ENCODE assay signal across 23 cellular contexts in the genomic region with DNA sequence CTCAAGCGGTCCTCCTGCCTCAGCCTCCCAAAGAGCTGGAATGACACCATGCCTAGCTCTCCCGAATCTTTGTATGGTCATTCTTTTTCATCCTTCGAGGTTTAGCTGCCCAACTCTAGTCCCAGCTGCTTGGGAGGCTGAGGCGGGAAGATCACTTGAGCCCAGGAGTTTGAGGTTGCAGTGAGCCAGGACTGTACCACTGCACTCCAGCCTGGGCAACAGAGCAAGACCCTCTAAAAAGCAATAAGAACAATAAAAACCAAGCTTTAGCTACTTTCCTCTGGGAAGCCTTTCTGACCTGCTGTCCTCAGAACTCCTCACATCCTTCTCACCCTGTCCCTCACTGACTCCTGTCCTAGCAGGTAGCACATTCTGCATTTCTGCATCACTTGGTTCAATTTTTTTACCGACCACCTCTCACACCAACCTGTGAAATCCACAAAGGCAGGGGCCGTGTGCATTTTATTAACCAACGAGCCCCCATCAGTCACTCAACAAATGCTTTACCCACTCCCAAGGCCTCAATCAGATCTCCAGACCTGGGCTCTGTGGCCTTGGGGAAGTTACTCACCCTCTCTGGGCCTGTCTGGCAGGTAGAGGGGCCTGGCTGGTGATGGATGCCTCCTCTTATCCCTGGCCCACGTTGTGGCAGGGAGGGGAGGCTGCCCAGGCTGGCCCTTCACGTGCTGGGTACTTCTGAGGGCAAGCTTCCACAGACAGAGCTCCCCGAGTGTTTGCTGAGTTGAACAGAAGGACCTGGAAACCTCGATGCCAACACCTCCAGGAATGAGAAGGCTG. TPM values are rescaled to one million over a fixed set of nuclear protein-coding genes. Genes with fewer than 3 reads are reported as not detected.
DNase-seq lines count a peak whose midpoint lies in the region; ATAC-seq and TF ChIP-seq lines count a peak whose summit lies in the region.
"Had no signal": no experiment of that assay in that cellular context is flagged by ENCODE, and none has a peak within 500 bp of the region (broad histone marks: within the 10 kb centered on the region; RNA-seq: fewer than 3 reads in every experiment).

No MANE protein-coding gene starts in this region.

- peak overlapping the region; percentile 3 for H3K9ac ChIP-seq in mammary epithelial cell (ENCODE audit: insufficient read depth, low read length)

- H3K27me3 ChIP-seq in Caco-2 (replicated peaks; ENCODE audit: control insufficient read depth, insufficient read depth, low read length): no peaks in the 10 kb centered on the region
- no peaks in the 10 kb centered on the region for H3K27me3 ChIP-seq in mammary epithelial cell (ENCODE audit: insufficient read depth, low read length)
- H3K27me3 ChIP-seq in lower lobe of right lung (ENCODE audit: low read depth): no peaks in the 10 kb centered on the region
- H3K27me3 ChIP-seq in sigmoid colon: no peaks in the 10 kb centered on the region
- H3K27me3 ChIP-seq in CD8-positive, alpha-beta T cell (ENCODE audit: insufficient read depth, low read length): no peaks in the 10 kb centered on the region
- no peaks in the 10 kb centered on the region for H3K27me3 ChIP-seq in A673 (replicated peaks; ENCODE audit: insufficient read depth, low read depth, low read length, poor library complexity)
- H3K27me3 ChIP-seq: BE2C, tibial artery had no signal

- 58% methylated on average over 11 of the region's 11 CpGs for WGBS in mammary epithelial cell (ENCODE audit: low coverage, missing lambda C conversion rate)
- 85 to 86% methylated on average over 11 of the region's 11 CpGs for WGBS in sigmoid colon, 2 donors

- POLR2A ChIA-PET in Caco-2 (lab: Charles Lee) (interaction anchor here (2.0 kb wide), 1 partner anchor 13 kb away, joined by 7 read pairs; no protein-coding TSS in a partner anchor), A673 (lab: Charles Lee; ENCODE audit: low non-redundant PET) (no interaction called here)
- POLR2A ChIA-PET in CD8-positive, alpha-beta T cell (lab: Charles Lee): no interaction called here

- no peak overlapping the region for H3K4me3 ChIP-seq in Caco-2 (ENCODE audit: low read depth, low read length)
- H3K4me3 ChIP-seq in mammary epithelial cell (replicated peaks in 1 of 3; ENCODE audit: insufficient read depth in 1 of 3, low read depth in 2 of 3, low read length in 3 of 3): no peak overlapping the region
- no peak overlapping the region for H3K4me3 ChIP-seq in lower lobe of right lung
- H3K4me3 ChIP-seq in sigmoid colon: no peak overlapping the region
- H3K4me3 ChIP-seq in CD8-positive, alpha-beta T cell (ENCODE audit: low read depth, low read length): no peak overlapping the region
- no peak overlapping the region for H3K4me3 ChIP-seq in A673 (ENCODE audit: low read depth, low read length, poor library complexity, severe bottlenecking)
- H3K4me3 ChIP-seq: tibial artery had no signal

- no peaks in the 10 kb centered on the region for H4K20me1 ChIP-seq in mammary epithelial cell (ENCODE audit: insufficient read depth, low read length)

- peaks cover 21% of the 10 kb centered on the region for H3K4me1 Mint-ChIP-seq in Caco-2 (ENCODE audit: low read depth, unreplicated experiment)
- H3K4me1 Mint-ChIP-seq in CD8-positive, alpha-beta T cell (ENCODE audit: low read depth): peaks cover 5% of the 10 kb centered on the region

- TF ChIP-seq EP300 in sigmoid colon (IDR thresholded peaks at IDR 0.05): no peak

- no peaks in the 10 kb centered on the region for H3K9me3 ChIP-seq in Caco-2
- H3K9me3 ChIP-seq in mammary epithelial cell (replicated peaks; ENCODE audit: insufficient read depth, low read length): no peaks in the 10 kb centered on the region
- H3K9me3 ChIP-seq in lower lobe of right lung: no peaks in the 10 kb centered on the region
- no peaks in the 10 kb centered on the region for H3K9me3 ChIP-seq in sigmoid colon
- no peaks in the 10 kb centered on the region for H3K9me3 ChIP-seq in CD8-positive, alpha-beta T cell (ENCODE audit: low read length)
- no peaks in the 10 kb centered on the region for H3K9me3 ChIP-seq in A673 (ENCODE audit: low read depth, low read length, poor library complexity, severe bottlenecking)
- H3K9me3 ChIP-seq: BE2C, tibial artery had no signal

- no peak overlapping the region for H3K4me3 Mint-ChIP-seq in Caco-2 (ENCODE audit: unreplicated experiment)
- H3K4me3 Mint-ChIP-seq in CD8-positive, alpha-beta T cell: no peak overlapping the region
- H3K4me3 Mint-ChIP-seq: activated naive CD8-positive, alpha-beta T cell treated with anti-CD3 and anti-CD28 coated beads for 36 hours; activated T-cell treated with anti-CD3 and anti-CD28 coated beads, Interleukin-2, amount 50 U/mL, for 72 hours; neural crest cell had no signal

- H3K79me2 ChIP-seq in mammary epithelial cell (ENCODE audit: insufficient read depth, low read length): no peaks in the 10 kb centered on the region

- H3K27ac ChIP-seq in mammary epithelial cell (ENCODE audit: insufficient read depth, low read depth, low read length): peak overlapping the region; percentile 20
- H3K27ac ChIP-seq in lower lobe of right lung: peak overlapping the region; percentile 46
- peak overlapping the region in 3 of 4 donors; percentile 84 to 87 (median 87) for H3K27ac ChIP-seq in sigmoid colon
- no peak overlapping the region for H3K27ac ChIP-seq in CD8-positive, alpha-beta T cell (ENCODE audit: low read depth, low read length)
- no peak overlapping the region for H3K27ac ChIP-seq in A673 (ENCODE audit: low read depth, low read length, poor library complexity, severe bottlenecking)
- H3K27ac ChIP-seq: tibial artery had no signal

- H3K27me3 Mint-ChIP-seq in Caco-2 (ENCODE audit: insufficient read depth, unreplicated experiment): no peaks in the 10 kb centered on the region
- H3K27me3 Mint-ChIP-seq in CD8-positive, alpha-beta T cell (ENCODE audit: low read depth): no peaks in the 10 kb centered on the region
- H3K27me3 Mint-ChIP-seq: activated naive CD8-positive, alpha-beta T cell treated with anti-CD3 and anti-CD28 coated beads for 36 hours had no signal

- H3K4me1 ChIP-seq in Caco-2: peaks cover 8% of the 10 kb centered on the region
- H3K4me1 ChIP-seq in mammary epithelial cell (ENCODE audit: insufficient read depth, low read length): peaks cover 30% of the 10 kb centered on the region
- H3K4me1 ChIP-seq in lower lobe of right lung: peaks cover 14% of the 10 kb centered on the region
- H3K4me1 ChIP-seq in sigmoid colon: peaks cover 0 to 79% (median 67%) of the 10 kb centered on the region in 4 donors
- peaks cover 5% of the 10 kb centered on the region for H3K4me1 ChIP-seq in CD8-positive, alpha-beta T cell (ENCODE audit: insufficient read depth, low read length)
- H3K4me1 ChIP-seq in A673 (ENCODE audit: insufficient read depth, low read length, poor library complexity, severe bottlenecking): no peaks in the 10 kb centered on the region

- no peaks in the 10 kb centered on the region for H3K36me3 ChIP-seq in Caco-2 (ENCODE audit: control insufficient read depth, insufficient read depth, low read length)
- no peaks in the 10 kb centered on the region for H3K36me3 ChIP-seq in mammary epithelial cell (ENCODE audit: insufficient read depth, low read length)
- no peaks in the 10 kb centered on the region for H3K36me3 ChIP-seq in lower lobe of right lung
- no peaks in the 10 kb centered on the region for H3K36me3 ChIP-seq in sigmoid colon
- H3K36me3 ChIP-seq in CD8-positive, alpha-beta T cell (ENCODE audit: insufficient read depth, low read length): no peaks in the 10 kb centered on the region
- H3K36me3 ChIP-seq in A673 (ENCODE audit: insufficient read depth, low read length, poor library complexity, severe bottlenecking): no peaks in the 10 kb centered on the region
- H3K36me3 ChIP-seq: BE2C, tibial artery had no signal

- BruUV-seq in Caco-2 (replicated peaks; lab: Mats Ljungman, UMichigan) (no TSS peak), mammary epithelial cell (replicated peaks; lab: Mats Ljungman, UMichigan) (no TSS peak), A673 (replicated peaks; lab: Mats Ljungman, UMichigan) (no TSS peak)

- intact Hi-C loops in Caco-2 (cut with micrococcal nuclease; ENCODE audit: unreplicated experiment): no loop called here
- intact Hi-C loops in mammary epithelial cell (cut with micrococcal nuclease): no loop called here
- intact Hi-C loops in lower lobe of right lung (cut with DNase I): no loop called here
- intact Hi-C loops in sigmoid colon (cut with DNase I): no loop called here
- intact Hi-C loops in CD8-positive, alpha-beta T cell (cut with DNase I, micrococcal nuclease): no loop called here
- intact Hi-C loops in A673 (cut with micrococcal nuclease; ENCODE audit: unreplicated experiment): no loop called here

- DNase-seq in Caco-2 (no peak), mammary epithelial cell (no peak), lower lobe of right lung (no peak), sigmoid colon (no peak), A673 (ENCODE audit: low spot score) (no peak), GM13976 (ENCODE audit: low spot score) (no peak)
- DNase-seq in CD8-positive, alpha-beta T cell: no peak
- DNase-seq: activated CD4-positive, alpha-beta T cell treated with anti-CD3 and anti-CD28 coated beads for 4 hours; activated naive CD8-positive, alpha-beta T cell treated with anti-CD3 and anti-CD28 coated beads for 36 hours; activated T-cell treated with anti-CD3 and anti-CD28 coated beads, Interleukin-2, amount 50 U/mL, for 72 hours; DMS79 treated with DMSO at 0.1 percent for 48 hours; effector CD8-positive, alpha-beta T cell; left cardiac atrium; NCI-H1092; NCI-H2029; SHP77 treated with DMSO at 0.1 percent for 48 hours; stimulated activated CD4-positive, alpha-beta T cell treated with anti-CD3 and anti-CD28 coated beads, Interleukin-1b, Interleukin-23, amount 100 ng/mL, for 48 hours; stimulated activated naive CD4-positive, alpha-beta T cell; T-helper 1 cell; tibial artery had no signal

- TF ChIP-seq POLR2A in sigmoid colon (IDR thresholded peaks at IDR 0.05): no peak

- CTCF ChIA-PET in Caco-2 (lab: Charles Lee): no interaction called here
- CTCF ChIA-PET in mammary epithelial cell (lab: Charles Lee; ENCODE audit: low non-redundant PET): no interaction called here
- CTCF ChIA-PET in CD8-positive, alpha-beta T cell (lab: Charles Lee): no interaction called here
- CTCF ChIA-PET in A673 (lab: Charles Lee): interaction anchor here (0.6 kb wide), 1 partner anchor 61 kb away, joined by 5 read pairs; no protein-coding TSS in a partner anchor

- H3K4me2 ChIP-seq in mammary epithelial cell (ENCODE audit: insufficient read depth, low read depth, low read length): peak overlapping the region; percentile 24

- peak overlapping the region; percentile 10 for H3K27ac Mint-ChIP-seq in Caco-2 (ENCODE audit: unreplicated experiment)
- no peak overlapping the region for H3K27ac Mint-ChIP-seq in CD8-positive, alpha-beta T cell
- H3K27ac Mint-ChIP-seq: activated naive CD8-positive, alpha-beta T cell treated with anti-CD3 and anti-CD28 coated beads for 36 hours; activated T-cell treated with anti-CD3 and anti-CD28 coated beads, Interleukin-2, amount 50 U/mL, for 72 hours had no signal

- in situ Hi-C loops in mammary epithelial cell (cut with MboI; ENCODE audit: low sequenced_read_pairs in 2 of 2) (no loop called here), GM13976 (cut with MboI; ENCODE audit: low sequenced_read_pairs, unreplicated experiment) (no loop called here)

- H3K9me3 Mint-ChIP-seq in Caco-2 (ENCODE audit: unreplicated experiment): no peaks in the 10 kb centered on the region
- H3K9me3 Mint-ChIP-seq in CD8-positive, alpha-beta T cell: no peaks in the 10 kb centered on the region
- H3K9me3 Mint-ChIP-seq: activated naive CD8-positive, alpha-beta T cell treated with anti-CD3 and anti-CD28 coated beads for 36 hours; activated T-cell treated with anti-CD3 and anti-CD28 coated beads, Interleukin-2, amount 50 U/mL, for 72 hours; neural crest cell had no signal

- peaks cover 5% of the 10 kb centered on the region for H3K36me3 Mint-ChIP-seq in Caco-2 (ENCODE audit: insufficient read depth, unreplicated experiment)
- no peaks in the 10 kb centered on the region for H3K36me3 Mint-ChIP-seq in CD8-positive, alpha-beta T cell
- H3K36me3 Mint-ChIP-seq: activated naive CD8-positive, alpha-beta T cell treated with anti-CD3 and anti-CD28 coated beads for 36 hours had no signal

- no peak for TF ChIP-seq CTCF in Caco-2 (IDR thresholded peaks at IDR 0.05; ENCODE audit: insufficient read depth in 1 of 2, low read depth in 1 of 2, low read length in 1 of 2, severe bottlenecking in 1 of 2, unreplicated experiment in 1 of 2)
- TF ChIP-seq CTCF in mammary epithelial cell (conservative IDR thresholded peaks at IDR 0.05 in 1 of 2, IDR thresholded peaks at IDR 0.05 in 1 of 2; ENCODE audit: extremely low read depth in 1 of 2, insufficient read depth in 1 of 2, low read depth in 1 of 2, low read length in 2 of 2): no peak
- no peak for TF ChIP-seq CTCF in lower lobe of right lung (IDR thresholded peaks at IDR 0.05)
- no peak for TF ChIP-seq CTCF in sigmoid colon (IDR thresholded peaks at IDR 0.05)
- no peak for TF ChIP-seq CTCF in CD8-positive, alpha-beta T cell (IDR thresholded peaks at IDR 0.05)
- no peak for TF ChIP-seq CTCF in A673 (conservative IDR thresholded peaks at IDR 0.05; ENCODE audit: low read depth, low read length)
- TF ChIP-seq CTCF in GM13976 (IDR thresholded peaks at IDR 0.05; ENCODE audit: borderline replicate concordance, control extremely low read depth, extremely low read depth, insufficient read depth, missing control alignments): no peak

- dilution Hi-C loops in mammary epithelial cell (cut with HindIII; ENCODE audit: low sequenced_read_pairs): loop anchor here (5.0 kb wide), 1 partner anchor 34 kb away; no protein-coding TSS in a partner anchor

- ATAC-seq in lower lobe of right lung (peak; percentile 54 to 74), GM21515 (IDR thresholded peaks at IDR 0.05; ENCODE audit: unreplicated experiment) (no peak)
- ATAC-seq in CD8-positive, alpha-beta T cell: no peak
- ATAC-seq: activated T-cell treated with anti-CD3 and anti-CD28 coated beads, Interleukin-2, amount 50 U/mL, for 72 hours had no signal

- peak overlapping the region; percentile 86 for H2AFZ ChIP-seq in mammary epithelial cell (ENCODE audit: low read depth, low read length)

RNA-seq across cellular contexts. Expression of a gene that starts 14.7 kb away (rescaled TPM):
- 197 and 222 TPM in 2 replicates for total RNA-seq in Caco-2 (2022)
- total RNA-seq in mammary epithelial cell: 10 to 100 TPM; 52.7 to 60.2 TPM
- polyA plus RNA-seq in mammary epithelial cell: 39.3 TPM
- 54.6 TPM for polyA minus RNA-seq in mammary epithelial cell
- 72.7 TPM for total RNA-seq in lower lobe of right lung
- 10 to 100 TPM; 28.1 to 52.3 (median 40.0) TPM for total RNA-seq in sigmoid colon
- 10 to 100 TPM; 64.3 to 91.8 (median 79.1) TPM for polyA plus RNA-seq in sigmoid colon
- 1 to 10 TPM in 1 of 2 experiments, under 1 TPM in 1; 0.84 to 2.3 TPM for total RNA-seq in CD8-positive, alpha-beta T cell
- total RNA-seq in A673 (2021): 23.3 and 29.6 TPM in 2 replicates

RNA-seq across cellular contexts. Expression of a gene that starts 41.8 kb away (rescaled TPM):
- total RNA-seq in Caco-2 (2022) (95.6 and 106 TPM in 2 replicates), mammary epithelial cell (10 to 100 TPM; 19.0 to 58.5 TPM), lower lobe of right lung (28.2 TPM), sigmoid colon (10 to 100 TPM; 30.4 to 68.5 (median 58.2) TPM), A673 (2021) (46.4 and 48.4 TPM in 2 replicates)
- polyA plus RNA-seq in mammary epithelial cell (117 TPM), sigmoid colon (10 to 100 TPM; 34.2 to 57.1 (median 42.0) TPM)
- 58.0 TPM for polyA minus RNA-seq in mammary epithelial cell
- 1 to 10 TPM; 4.0 to 6.3 TPM for total RNA-seq in CD8-positive, alpha-beta T cell

Comparison
In these comparisons a context has a peak if more than half of its experiments do, and no peak if none do; other contexts are left out.
1. H3K27ac ChIP-seq: peak in mammary epithelial cell (single experiment), lower lobe of right lung (single experiment) and sigmoid colon (3 of 4); none in CD8-positive, alpha-beta T cell (single experiment) and A673 (single experiment).
2. ATAC-seq: peak in lower lobe of right lung (2 of 2); none in CD8-positive, alpha-beta T cell (single experiment) and GM21515 (single experiment).